In genomic region chr17:76147211-76148014, GRCh38 we compare ENCODE assay signal across 1 cellular context.
TF ChIP-seq lines count a peak whose summit lies in the region.

No MANE protein-coding gene starts in this region.

TF ChIP-seq in HepG2, 621 proteins besides CTCF, POLR2A, EP300 and RAD21:
- 0 out of 2 replicates have a peak, but pooled peaks have one; percentile 17 for TF ChIP-seq ZNF687 (CRISPR knock-in tag; IDR thresholded peaks at IDR 0.05)
- 0 out of 2 replicates have a peak, but pooled peaks have one; percentile 53 for TF ChIP-seq ZNF280B (CRISPR knock-in tag; IDR thresholded peaks at IDR 0.05; ENCODE audit: borderline replicate concordance)
- no peak for TF ChIP-seq LCORL (IDR thresholded peaks at IDR 0.05)
- TF ChIP-seq LCORL (CRISPR knock-in tag; IDR thresholded peaks at IDR 0.05), result peak; percentile 26; the same call in 1 of the 2 replicates
- no peak for TF ChIP-seq RBM39 (IDR thresholded peaks at IDR 0.05; ENCODE audit: low read depth, low read length, poor library complexity, severe bottlenecking)
- TF ChIP-seq SMC3 (IDR thresholded peaks at IDR 0.05; ENCODE audit: low read length), result peak; percentile 45; the same call in 1 of the 2 replicates
- TF ChIP-seq ARID3A (IDR thresholded peaks at IDR 0.05; ENCODE audit: low read depth, low read length), result 0 out of 2 replicates have a peak, but pooled peaks have one; percentile 46
- TF ChIP-seq STAG1 (CRISPR knock-in tag; IDR thresholded peaks at IDR 0.05), result peak; percentile 71
- TF ChIP-seq EEA1 (CRISPR knock-in tag; IDR thresholded peaks at IDR 0.05; ENCODE audit: borderline replicate concordance), result no peak
- no peak for TF ChIP-seq ZNF138 (CRISPR knock-in tag; IDR thresholded peaks at IDR 0.05; ENCODE audit: low read depth)
- TF ChIP-seq BATF2 (CRISPR knock-in tag; IDR thresholded peaks at IDR 0.05), result no peak
TF ChIP-seq in HepG2: peak in this region for 6.
